ENCODE assay signal across 19 cellular contexts in the genomic region with DNA sequence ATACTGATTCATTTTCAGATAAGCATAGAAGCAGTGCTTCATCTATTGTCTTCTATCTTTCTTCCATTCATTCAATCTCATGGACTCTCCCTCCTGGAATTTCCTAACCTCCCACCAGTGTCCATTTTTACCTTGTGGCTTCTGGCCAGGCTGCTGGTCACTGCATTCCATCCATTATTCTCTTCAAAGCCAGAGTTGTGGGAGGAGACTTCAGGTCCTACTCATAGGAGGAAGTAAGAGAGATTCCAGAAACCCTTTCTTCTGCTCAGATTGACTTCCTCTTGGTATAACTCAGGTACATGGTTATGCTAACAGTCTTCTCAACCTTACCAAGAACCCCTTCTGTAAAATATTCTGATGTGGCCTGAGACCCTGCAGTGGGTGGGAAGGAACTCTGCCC.
DNase-seq lines count a peak whose midpoint lies in the region; ATAC-seq and TF ChIP-seq lines count a peak whose summit lies in the region.
"Had no signal": no experiment of that assay in that cellular context is flagged by ENCODE, and none has a peak within 500 bp of the region (broad histone marks: within the 10 kb centered on the region; RNA-seq: fewer than 3 reads in every experiment).

No MANE protein-coding gene starts in this region.

- intact Hi-C loops in HCT116 (cut with micrococcal nuclease) (no loop called here), upper lobe of right lung (cut with DNase I) (no loop called here)

- TF ChIP-seq RAD21 in HCT116 (IDR thresholded peaks at IDR 0.05; ENCODE audit: low read depth) = no peak
- TF ChIP-seq RAD21 in SK-N-SH (IDR thresholded peaks at IDR 0.05; ENCODE audit: low read length) = no peak

- peaks cover 33 to 54% of the 10 kb centered on the region in 2 experiments for H3K4me1 ChIP-seq in HCT116 (ENCODE audit: control insufficient read depth in 1 of 2, insufficient read depth in 2 of 2, low read length in 2 of 2)
- peaks cover 5 to 6% of the 10 kb centered on the region in 2 experiments; a peak in 2 of 4 replicates for H3K4me1 ChIP-seq in SK-N-SH (ENCODE audit: control insufficient read depth in 1 of 2, insufficient read depth in 2 of 2, low read depth in 1 of 2, low read length in 1 of 2)
- no peaks in the 10 kb centered on the region for H3K4me1 ChIP-seq in upper lobe of right lung

- H3K9me2 ChIP-seq in HCT116 (ENCODE audit: insufficient read depth) (no peaks in the 10 kb centered on the region), SK-N-SH (no peaks in the 10 kb centered on the region)

- TF ChIP-seq POLR2A in HCT116 (IDR thresholded peaks at IDR 0.05; ENCODE audit: borderline replicate concordance, extremely low read depth, insufficient read depth, insufficient read length) = no peak

- peaks cover 14% of the 10 kb centered on the region for H3F3A ChIP-seq in SK-N-SH (replicated peaks; ENCODE audit: insufficient read depth)

- ATAC-seq in HCT116 = 0 out of 2 replicates have a peak, but pooled peaks have one; percentile 13
- peak; percentile 16 for ATAC-seq in upper lobe of right lung
- ATAC-seq in HG03520 (IDR thresholded peaks at IDR 0.05; ENCODE audit: unreplicated experiment) = no peak
- ATAC-seq in GM21576 (IDR thresholded peaks at IDR 0.05; ENCODE audit: unreplicated experiment) = no peak
- ATAC-seq: natural killer cell had no signal

- H3K36me3 ChIP-seq in HCT116 (ENCODE audit: control insufficient read depth in 1 of 2, insufficient read depth in 2 of 2, low read length in 2 of 2) (no peaks in the 10 kb centered on the region), SK-N-SH (replicated peaks in 1 of 2; ENCODE audit: control insufficient read depth in 1 of 2, insufficient read depth in 2 of 2, low read length in 1 of 2) (no peaks in the 10 kb centered on the region), upper lobe of right lung (no peaks in the 10 kb centered on the region)
- H3K36me3 ChIP-seq: heart right ventricle, left ventricle myocardium inferior, Peyer's patch had no signal

- H3K79me2 ChIP-seq in HCT116 (ENCODE audit: insufficient read depth, low read length) (no peaks in the 10 kb centered on the region), SK-N-SH (ENCODE audit: insufficient read depth) (no peaks in the 10 kb centered on the region)

- TF ChIP-seq CTCF in HCT116 (IDR thresholded peaks at IDR 0.05 in 2 of 3, conservative IDR thresholded peaks at IDR 0.05 in 1 of 3; ENCODE audit: borderline replicate concordance in 1 of 3, insufficient read depth in 1 of 3, low read depth in 2 of 3, low read length in 2 of 3) (no peak), SK-N-SH (IDR thresholded peaks at IDR 0.05) (no peak), epithelial cell of proximal tubule (conservative IDR thresholded peaks at IDR 0.05; ENCODE audit: low read depth, low read length) (no peak), upper lobe of right lung (IDR thresholded peaks at IDR 0.05) (no peak)

- RAD21 ChIA-PET in HCT116 (lab: Charles Lee; ENCODE audit: low non-redundant PET in 1 of 2, low total read pairs in 2 of 2, uncharacterized antibody in 2 of 2, unreplicated experiment in 2 of 2) = no interaction called here

- peaks cover 4% of the 10 kb centered on the region; the same call in 1 of the 2 replicates for H3K27me3 ChIP-seq in HCT116 (ENCODE audit: insufficient read depth, low read length)
- no peaks in the 10 kb centered on the region for H3K27me3 ChIP-seq in SK-N-SH (ENCODE audit: insufficient read depth)
- no peaks in the 10 kb centered on the region for H3K27me3 ChIP-seq in upper lobe of right lung
- H3K27me3 ChIP-seq: esophagus muscularis mucosa, heart right ventricle, Peyer's patch had no signal

- CTCF ChIA-PET in HCT116 (lab: Charles Lee) = no interaction called here
- CTCF ChIA-PET in SK-N-SH (lab: Yijun Ruan, JAX) = no interaction called here

- no peaks in the 10 kb centered on the region for H3K9me3 ChIP-seq in HCT116 (ENCODE audit: control insufficient read depth in 1 of 2, insufficient read depth in 1 of 2, low read depth in 1 of 2, low read length in 2 of 2)
- H3K9me3 ChIP-seq in SK-N-SH = no peaks in the 10 kb centered on the region
- no peaks in the 10 kb centered on the region for H3K9me3 ChIP-seq in upper lobe of right lung
- H3K9me3 ChIP-seq: esophagus muscularis mucosa, left ventricle myocardium inferior, Peyer's patch had no signal

- POLR2A ChIA-PET in HCT116 (lab: Charles Lee) = no interaction called here
- POLR2A ChIA-PET in SK-N-SH (lab: Yijun Ruan, JAX) = no interaction called here

- peaks cover 5% of the 10 kb centered on the region; the same call in 1 of the 2 replicates for H4K20me1 ChIP-seq in HCT116 (ENCODE audit: insufficient read depth)
- H4K20me1 ChIP-seq in SK-N-SH (ENCODE audit: insufficient read depth) = no peaks in the 10 kb centered on the region

- no peak overlapping the region for H3K9ac ChIP-seq in HCT116 (ENCODE audit: low read length)
- no peak overlapping the region for H3K9ac ChIP-seq in SK-N-SH

- H3K4me3 ChIP-seq in HCT116 (replicated peaks in 1 of 2; ENCODE audit: low read depth in 1 of 2, low read length in 2 of 2) = no peak overlapping the region
- no peak overlapping the region for H3K4me3 ChIP-seq in SK-N-SH (ENCODE audit: low read depth in 2 of 2, low read length in 1 of 2)
- no peak overlapping the region for H3K4me3 ChIP-seq in epithelial cell of proximal tubule (ENCODE audit: low read depth, low read length)
- H3K4me3 ChIP-seq in upper lobe of right lung = no peak overlapping the region
- H3K4me3 ChIP-seq: esophagus muscularis mucosa, heart right ventricle, left ventricle myocardium inferior, Peyer's patch had no signal

- TF ChIP-seq EP300 in SK-N-SH (IDR thresholded peaks at IDR 0.05; ENCODE audit: borderline replicate concordance in 1 of 2, low read depth in 1 of 2, low read length in 1 of 2) = no peak

- BruUV-seq in HCT116 (replicated peaks; lab: Mats Ljungman, UMichigan) = no TSS peak

- no peak overlapping the region for H2AFZ ChIP-seq in HCT116 (ENCODE audit: low read depth, low read length, poor library complexity, severe bottlenecking)
- H2AFZ ChIP-seq in SK-N-SH (ENCODE audit: low read depth) = no peak overlapping the region

- peak; percentile 31 for DNase-seq in HCT116 (ENCODE audit: low read depth, low spot score)
- DNase-seq in SK-N-SH = no peak
- peak; percentile 51 for DNase-seq in epithelial cell of proximal tubule (ENCODE audit: low read depth)
- DNase-seq in upper lobe of right lung = no peak
- DNase-seq in nucleus accumbens (lab: John Stamatoyannopoulos, UW) = no peak
- DNase-seq: activated CD4-positive, alpha-beta T cell treated with anti-CD3 and anti-CD28 coated beads for 1 hour; COR-L47; HCEC 1CT; left ventricle myocardium inferior; natural killer cell; NCI-H1694 treated with DMSO at 0.1 percent for 48 hours; NCI-H524; Peyer's patch; stimulated activated CD8-positive, alpha-beta memory T cell treated with anti-CD3 and anti-CD28 coated beads, Interleukin-4, amount 100 ng/mL, for 48 hours; T-helper 2 cell had no signal

- peak overlapping the region; percentile 46 for H3K4me2 ChIP-seq in HCT116 (ENCODE audit: low read length)
- H3K4me2 ChIP-seq in SK-N-SH = no peak overlapping the region

- H3K27ac ChIP-seq in HCT116 (ENCODE audit: low read depth, low read length) = no peak overlapping the region
- no peak overlapping the region for H3K27ac ChIP-seq in SK-N-SH (ENCODE audit: low read depth in 2 of 2, low read length in 1 of 2)
- H3K27ac ChIP-seq in upper lobe of right lung = no peak overlapping the region
- H3K27ac ChIP-seq: esophagus muscularis mucosa, left ventricle myocardium inferior, Peyer's patch had no signal

TF ChIP-seq in HCT116, 20 proteins besides CTCF, POLR2A, EP300 and RAD21:
- 0 out of 2 replicates have a peak, but pooled peaks have one; percentile 25 for TF ChIP-seq FOSL1 (IDR thresholded peaks at IDR 0.05; ENCODE audit: low read depth)
- no peak for TF ChIP-seq POLR2AphosphoS5 (IDR thresholded peaks at IDR 0.05; ENCODE audit: low read depth, low read length)
- peak; percentile 58; the same call in 1 of the 2 replicates for TF ChIP-seq CBX3 (IDR thresholded peaks at IDR 0.05; ENCODE audit: low read depth)
- TF ChIP-seq EGR1 (IDR thresholded peaks at IDR 0.05; ENCODE audit: low read depth) = 0 out of 2 replicates have a peak, but pooled peaks have one; percentile 14
- TF ChIP-seq SP1 (IDR thresholded peaks at IDR 0.05; ENCODE audit: low read depth) = peak; percentile 68
- TF ChIP-seq ZNF274 (IDR thresholded peaks at IDR 0.05; ENCODE audit: low read depth, low read length) = no peak
- TF ChIP-seq SIN3A (IDR thresholded peaks at IDR 0.05; ENCODE audit: low read depth) = no peak

TF ChIP-seq in SK-N-SH, 30 proteins besides CTCF, POLR2A, EP300 and RAD21 (continues in another document):
- TF ChIP-seq USF2 (IDR thresholded peaks at IDR 0.05; ENCODE audit: borderline replicate concordance, low read depth, low read length) = no peak
- no peak for TF ChIP-seq SMC3 (IDR thresholded peaks at IDR 0.05; ENCODE audit: low read depth, low read length)
- no peak for TF ChIP-seq RCOR1 (IDR thresholded peaks at IDR 0.05; ENCODE audit: low read length)
- TF ChIP-seq NFIC (IDR thresholded peaks at IDR 0.05; ENCODE audit: borderline replicate concordance) = peak; percentile 37; the same call in 1 of the 2 replicates
- no peak for TF ChIP-seq GATA2 (CRISPR knock-in tag; IDR thresholded peaks at IDR 0.05)
- no peak for TF ChIP-seq MXI1 (IDR thresholded peaks at IDR 0.05; ENCODE audit: low read depth, low read length)
- TF ChIP-seq USF1 (IDR thresholded peaks at IDR 0.05; ENCODE audit: borderline replicate concordance, low read depth) = no peak

Comparison
In these comparisons a context has a peak if more than half of its experiments do, and no peak if none do; other contexts are left out.
1. ATAC-seq: peak in HCT116 (single experiment) and upper lobe of right lung (single experiment); none in HG03520 (single experiment) and GM21576 (single experiment).
2. DNase-seq: peak in HCT116 (single experiment) and epithelial cell of proximal tubule (single experiment); none in SK-N-SH (single experiment), upper lobe of right lung (single experiment) and nucleus accumbens (0 of 56).